In genomic region chrX:143757375-143757774, GRCh38 we compare ENCODE assay signal across 16 cellular contexts. TPM values are rescaled to one million over a fixed set of nuclear protein-coding genes. Genes with fewer than 3 reads are reported as not detected.
DNase-seq lines count a peak whose midpoint lies in the region; ATAC-seq and TF ChIP-seq lines count a peak whose summit lies in the region.
"Had no signal": no experiment of that assay in that cellular context is flagged by ENCODE, and none has a peak within 500 bp of the region (broad histone marks: within the 10 kb centered on the region; RNA-seq: fewer than 3 reads in every experiment).

No MANE protein-coding gene starts in this region.

- H3K36me3 ChIP-seq in SK-N-SH (replicated peaks in 1 of 2; ENCODE audit: control insufficient read depth in 1 of 2, insufficient read depth in 2 of 2, low read length in 1 of 2): no peaks in the 10 kb centered on the region
- no peaks in the 10 kb centered on the region for H3K36me3 ChIP-seq in smooth muscle cell (ENCODE audit: low read depth)

- no peak overlapping the region for H3K4me2 ChIP-seq in SK-N-SH
- H3K4me2 ChIP-seq in smooth muscle cell: no peak overlapping the region
- H3K4me2 ChIP-seq: GM23338 had no signal

- no peaks in the 10 kb centered on the region for H3K27me3 ChIP-seq in SK-N-SH (ENCODE audit: insufficient read depth)
- H3K27me3 ChIP-seq in smooth muscle cell (ENCODE audit: low read depth): no peaks in the 10 kb centered on the region

- H3K27ac ChIP-seq in SK-N-SH (ENCODE audit: low read depth in 2 of 2, low read length in 1 of 2) (no peak overlapping the region), smooth muscle cell (ENCODE audit: low read depth) (no peak overlapping the region)

- peaks cover 28% of the 10 kb centered on the region for H3K9me3 Mint-ChIP-seq in chondrocyte (ENCODE audit: low read depth)

- no peaks in the 10 kb centered on the region for H3K79me2 ChIP-seq in SK-N-SH (ENCODE audit: insufficient read depth)
- no peaks in the 10 kb centered on the region for H3K79me2 ChIP-seq in smooth muscle cell (ENCODE audit: low read depth)

- ATAC-seq in SK-N-SH treated with all-trans-retinoic acid at 6 μM for 48 hours (no peak), GM19455 (IDR thresholded peaks at IDR 0.05; ENCODE audit: unreplicated experiment) (no peak)
- ATAC-seq: GM23338 had no signal

- CTCF ChIA-PET in SK-N-SH (lab: Yijun Ruan, JAX): interaction anchor here (0.8 kb wide), 1 partner anchor 11 kb away, joined by 3 read pairs; no protein-coding TSS in a partner anchor

- no peak overlapping the region for H3K4me3 ChIP-seq in SK-N-SH (ENCODE audit: low read depth in 2 of 2, low read length in 1 of 2)
- H3K4me3 ChIP-seq in smooth muscle cell: peak overlapping the region; percentile 31
- H3K4me3 ChIP-seq: GM23338 had no signal

- no peak overlapping the region for H3K9ac ChIP-seq in SK-N-SH
- no peak overlapping the region for H3K9ac ChIP-seq in smooth muscle cell (ENCODE audit: low read depth)

- no peak overlapping the region for H2AFZ ChIP-seq in SK-N-SH (ENCODE audit: low read depth)
- no peak overlapping the region for H2AFZ ChIP-seq in smooth muscle cell (ENCODE audit: low read depth)
- H2AFZ ChIP-seq: GM23338 had no signal

- no peaks in the 10 kb centered on the region for H3K36me3 Mint-ChIP-seq in chondrocyte (ENCODE audit: low read depth)

- no peak for TF ChIP-seq EP300 in SK-N-SH (IDR thresholded peaks at IDR 0.05; ENCODE audit: borderline replicate concordance in 1 of 2, low read depth in 1 of 2, low read length in 1 of 2)

- no peaks in the 10 kb centered on the region for H3K27me3 Mint-ChIP-seq in chondrocyte (ENCODE audit: low read depth)

- H3F3A ChIP-seq in SK-N-SH (replicated peaks; ENCODE audit: insufficient read depth) (no peaks in the 10 kb centered on the region), smooth muscle cell (ENCODE audit: low read depth) (no peaks in the 10 kb centered on the region)

- no peaks in the 10 kb centered on the region for H3K9me3 ChIP-seq in SK-N-SH
- no peaks in the 10 kb centered on the region for H3K9me3 ChIP-seq in smooth muscle cell (replicated peaks; ENCODE audit: low read depth)

- 0% methylated on average over 1 of the region's 37 CpGs for WGBS in SK-N-SH (ENCODE audit: low lambda C conversion rate)
- 75% methylated on average over 29 of the region's 37 CpGs for WGBS in smooth muscle cell (ENCODE audit: low lambda C conversion rate)

- H3K4me1 ChIP-seq in SK-N-SH (ENCODE audit: control insufficient read depth in 1 of 2, insufficient read depth in 2 of 2, low read depth in 1 of 2, low read length in 1 of 2): no peaks in the 10 kb centered on the region
- H3K4me1 ChIP-seq in smooth muscle cell (ENCODE audit: low read depth): no peaks in the 10 kb centered on the region

- DNase-seq in SK-N-SH (peak; percentile 8), chondrocyte (ENCODE audit: low spot score) (peak; percentile 71), islet precursor cell (peak; percentile 76), smooth muscle cell (lab: John Stamatoyannopoulos, UW; ENCODE audit: unreplicated experiment) (no peak), OCI-M1 (lab: John Stamatoyannopoulos, UW) (no peak)
- DNase-seq in activated CD4-positive, CD25-positive, alpha-beta regulatory T cell (lab: John Stamatoyannopoulos, UW): no peak
- DNase-seq: C1 segment of cervical spinal cord, DMS53, NCI-H1105 treated with DMSO at 0.1 percent for 48 hours, NCI-H2029 treated with DMSO at 0.1 percent for 48 hours, NCI-H524 had no signal

- H3K9me2 ChIP-seq in SK-N-SH: no peaks in the 10 kb centered on the region

- H4K20me1 ChIP-seq in SK-N-SH (ENCODE audit: insufficient read depth) (no peaks in the 10 kb centered on the region), smooth muscle cell (ENCODE audit: low read depth) (no peaks in the 10 kb centered on the region)

- no peak for TF ChIP-seq RAD21 in SK-N-SH (IDR thresholded peaks at IDR 0.05; ENCODE audit: low read length)

- H3K4me1 Mint-ChIP-seq in chondrocyte (ENCODE audit: low read depth): no peaks in the 10 kb centered on the region
- H3K4me1 Mint-ChIP-seq: GM23338 had no signal

- H3K27ac Mint-ChIP-seq in chondrocyte (ENCODE audit: unreplicated experiment): no peak overlapping the region
- H3K27ac Mint-ChIP-seq: GM23338 had no signal

- no peak overlapping the region for H3K4me3 Mint-ChIP-seq in chondrocyte (ENCODE audit: unreplicated experiment)
- H3K4me3 Mint-ChIP-seq: GM23338 had no signal

- TF ChIP-seq CTCF in SK-N-SH (IDR thresholded peaks at IDR 0.05) (peak; percentile 17; the same call in 1 of the 2 replicates), chondrocyte (IDR thresholded peaks at IDR 0.05) (no peak), smooth muscle cell (IDR thresholded peaks at IDR 0.05; ENCODE audit: borderline replicate concordance, insufficient read depth, poor library complexity, severe bottlenecking) (peak; percentile 17)

- POLR2A ChIA-PET in SK-N-SH (lab: Yijun Ruan, JAX): interaction anchor here (0.6 kb wide), 1 partner anchor 237 kb away, joined by 3 read pairs; no protein-coding TSS in a partner anchor

TF ChIP-seq in SK-N-SH, 30 proteins besides CTCF, POLR2A, EP300 and RAD21 (continues in another document):
- TF ChIP-seq FOXJ3 (CRISPR knock-in tag; IDR thresholded peaks at IDR 0.05) (no peak), NFIC (IDR thresholded peaks at IDR 0.05; ENCODE audit: borderline replicate concordance) (no peak), PBX3 (IDR thresholded peaks at IDR 0.05) (no peak), MXI1 (IDR thresholded peaks at IDR 0.05; ENCODE audit: low read depth, low read length) (no peak), RFX5 (IDR thresholded peaks at IDR 0.05; ENCODE audit: low read length) (no peak), FOXM1 (IDR thresholded peaks at IDR 0.05; ENCODE audit: low read depth) (no peak), GATA2 (CRISPR knock-in tag; IDR thresholded peaks at IDR 0.05) (no peak), MEF2A (IDR thresholded peaks at IDR 0.05; ENCODE audit: borderline replicate concordance, low read depth) (no peak), IRF3 (IDR thresholded peaks at IDR 0.05; ENCODE audit: low read depth, low read length) (no peak)

TF ChIP-seq in SK-N-SH treated with all-trans-retinoic acid at 6 μM for 48 hours, 23 proteins besides CTCF, POLR2A, EP300 and RAD21:
- no peak for TF ChIP-seq ZC3H10 (CRISPR knock-in tag; IDR thresholded peaks at IDR 0.05)
- no peak for TF ChIP-seq PATZ1 (CRISPR knock-in tag; IDR thresholded peaks at IDR 0.05; ENCODE audit: borderline replicate concordance)
- TF ChIP-seq RARB (CRISPR knock-in tag; IDR thresholded peaks at IDR 0.05): no peak
- no peak for TF ChIP-seq GLIS3 (CRISPR knock-in tag; IDR thresholded peaks at IDR 0.05)

RNA-seq across cellular contexts. Expression of gene SPANXN2, which starts 36.8 kb away (rescaled TPM):
- not detected in 2 replicates for polyA plus RNA-seq in SK-N-SH (2012; rRNA removed)
- polyA plus RNA-seq in SK-N-SH (2012; cell fraction: cytosol; rRNA removed): not detected in 2 replicates
- polyA plus RNA-seq in SK-N-SH (2012; cell fraction: nucleus; rRNA removed): not detected in 2 replicates
- total RNA-seq in chondrocyte: not detected in 3 replicates
- total RNA-seq in smooth muscle cell: not detected in 2 replicates
- not detected in 2 replicates for polyA plus RNA-seq in smooth muscle cell
- total RNA-seq: A172, G401, GM23338 had no signal
- polyA plus RNA-seq: GM23338 had no signal

Comparison
In these comparisons a context has a peak if more than half of its experiments do, and no peak if none do; other contexts are left out.
1. DNase-seq: peak in SK-N-SH (single experiment), chondrocyte (single experiment) and islet precursor cell (single experiment); none in smooth muscle cell (single experiment), OCI-M1 (single experiment) and activated CD4-positive, CD25-positive, alpha-beta regulatory T cell (0 of 4).